Comparison of ENCODE assay signal across 8 cellular contexts in the genomic region with DNA sequence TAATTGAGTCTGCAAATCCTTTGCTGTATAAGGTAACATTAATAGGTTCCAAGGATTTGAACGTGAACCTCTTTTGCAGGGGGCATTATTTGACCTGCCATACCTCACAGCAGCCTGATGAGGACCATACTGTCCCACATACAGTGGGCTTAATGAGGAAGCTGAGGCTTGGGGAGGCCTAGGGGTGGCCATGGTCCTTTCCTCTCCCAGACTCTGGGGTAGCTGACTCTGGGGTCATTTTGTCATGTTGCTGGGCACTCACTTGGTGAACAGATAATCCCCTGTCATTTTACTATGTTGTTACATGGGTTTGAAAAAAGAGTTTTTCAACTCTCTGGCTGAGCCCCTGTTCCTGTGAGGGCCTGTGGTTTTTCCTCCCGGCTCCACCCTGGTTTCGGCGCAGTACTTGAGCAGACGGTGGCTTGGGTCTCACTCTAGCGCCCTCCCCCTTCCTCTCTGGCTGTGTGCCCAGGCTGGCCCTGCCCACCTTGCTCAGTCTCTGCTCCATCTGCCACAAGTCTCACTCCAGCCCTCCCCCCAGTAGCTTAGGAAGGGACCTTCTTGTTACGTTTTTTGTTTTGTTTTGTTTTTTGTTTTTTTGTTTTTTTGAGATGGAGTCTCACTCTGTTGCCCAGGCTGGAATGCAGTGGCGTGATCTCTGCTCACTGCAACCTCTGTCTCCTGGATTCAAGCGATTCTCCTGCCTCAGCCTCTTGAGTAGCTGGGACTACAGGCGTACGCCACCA. TPM values are rescaled to one million over a fixed set of nuclear protein-coding genes. Genes with fewer than 3 reads are reported as not detected.
DNase-seq lines count a peak whose midpoint lies in the region; ATAC-seq lines count a peak whose summit lies in the region.

No MANE protein-coding gene starts in this region.

- peaks cover 50% of the 10 kb centered on the region for H3K36me3 Mint-ChIP-seq in activated naive CD4-positive, alpha-beta T cell treated with anti-CD3 and anti-CD28 coated beads, Interleukin-2, amount 10 ng/mL, durations not matched to agents 7 days and 5 days

- peak; percentile 34 for ATAC-seq in GM19438 (IDR thresholded peaks at IDR 0.05; ENCODE audit: low read depth, unreplicated experiment)

- H3K9me3 Mint-ChIP-seq in activated naive CD4-positive, alpha-beta T cell treated with anti-CD3 and anti-CD28 coated beads, Interleukin-2, amount 10 ng/mL, durations not matched to agents 7 days and 5 days: peaks cover 3% of the 10 kb centered on the region

- no peaks in the 10 kb centered on the region for H3K27me3 Mint-ChIP-seq in activated naive CD4-positive, alpha-beta T cell treated with anti-CD3 and anti-CD28 coated beads, Interleukin-2, amount 10 ng/mL, durations not matched to agents 7 days and 5 days

- peak overlapping the region; percentile 97 for H3K27ac Mint-ChIP-seq in activated naive CD4-positive, alpha-beta T cell treated with anti-CD3 and anti-CD28 coated beads, Interleukin-2, amount 10 ng/mL, durations not matched to agents 7 days and 5 days

- H3K4me3 Mint-ChIP-seq in activated naive CD4-positive, alpha-beta T cell treated with anti-CD3 and anti-CD28 coated beads, Interleukin-2, amount 10 ng/mL, durations not matched to agents 7 days and 5 days: peak overlapping the region; percentile 73

- DNase-seq in AML-193 (lab: John Stamatoyannopoulos, UW) (peak; percentile 36 to 49), M059J (ENCODE audit: low read depth) (peak; percentile 67), SHP77 (lab: John Stamatoyannopoulos, UW) (peak; percentile 80 to 83), kidney tubule cell (ENCODE audit: low spot score) (peak; percentile 73), T1000 (lab: John Stamatoyannopoulos, UW) (no peak)
- DNase-seq in activated naive CD4-positive, alpha-beta T cell treated with anti-CD3 and anti-CD28 coated beads, Interleukin-2, amount 10 ng/mL, durations not matched to agents 7 days and 5 days: peak; percentile 90
- DNase-seq in stimulated activated CD8-positive, alpha-beta memory T cell treated with anti-CD3 and anti-CD28 coated beads, Interleukin-4, amount 100 ng/mL, for 48 hours: peak; percentile 74

- H3K4me1 Mint-ChIP-seq in activated naive CD4-positive, alpha-beta T cell treated with anti-CD3 and anti-CD28 coated beads, Interleukin-2, amount 10 ng/mL, durations not matched to agents 7 days and 5 days: peaks cover 92% of the 10 kb centered on the region

- CTCF ChIA-PET in activated naive CD4-positive, alpha-beta T cell treated with anti-CD3 and anti-CD28 coated beads, Interleukin-2, amount 10 ng/mL, durations not matched to agents 7 days and 5 days (lab: Charles Lee): interaction anchor here (0.8 to 5.4 kb wide), 10 partner anchors 10 to 53 kb away, joined by 3 to 34 read pairs (median 12); no protein-coding TSS in a partner anchor

RNA-seq across cellular contexts. Expression of gene INPP4A, which starts 21.0 kb away (rescaled TPM):
- total RNA-seq in M059J (2014; rRNA removed; shearing (Covaris generic)): 10.2 and 14.3 TPM in 2 replicates
